Comparison of ENCODE assay signal across 18 cellular contexts in genomic region chr10:120266037-120266436, GRCh38.
"Had no signal": no experiment of that assay in that cellular context is flagged by ENCODE, and none has a peak within 500 bp of the region (broad histone marks: within the 10 kb centered on the region; RNA-seq: fewer than 3 reads in every experiment).

No MANE protein-coding gene starts in this region.

- H3K4me1 ChIP-seq: SJSA1 had no signal

- H3K36me3 ChIP-seq: SJSA1 had no signal

- H3K27ac ChIP-seq: SJSA1 had no signal

- H3K9ac ChIP-seq: SK-N-SH had no signal

- ATAC-seq: T-cell had no signal

- DNase-seq: KBM-7, MM.1S, NCI-H1092 treated with DMSO at 0.1 percent for 48 hours, NCI-H1436, NCI-H187, NCI-H2029, NCI-H2081 treated with DMSO at 0.1 percent for 48 hours, NCI-H2227 treated with DMSO at 0.1 percent for 48 hours, NCI-H524, NCI-H526 treated with DMSO at 0.1 percent for 48 hours, NCI-H774, Right ventricle myocardium superior, RPMI8226, SIG-M5, SK-N-SH, SW 1271, T-cell had no signal

- H3K9me3 ChIP-seq: SJSA1 had no signal

- H3K4me2 ChIP-seq: SK-N-SH had no signal

- H3K4me3 ChIP-seq: SJSA1 had no signal

- H3K9me2 ChIP-seq: SK-N-SH had no signal
